28 cellular contexts compared by ENCODE assay signal in genomic region chr11:80109031-80109430, GRCh38.
A peak's percentile ranks its signal among the peaks of the same experiment; 100 is the strongest.
DNase-seq lines count a peak whose midpoint lies in the region; ATAC-seq, FAIRE-seq and TF ChIP-seq lines count a peak whose summit lies in the region.
"Had no signal": no experiment of that assay in that cellular context is flagged by ENCODE, and none has a peak within 500 bp of the region (broad histone marks: within the 10 kb centered on the region; RNA-seq: fewer than 3 reads in every experiment).

No MANE protein-coding gene starts in this region.

- no peak for ATAC-seq in lower lobe of right lung
- ATAC-seq: K562 had no signal

- H3K9me3 ChIP-seq in mammary epithelial cell (replicated peaks; ENCODE audit: insufficient read depth, low read length) (no peaks in the 10 kb centered on the region), mesenchymal stem cell (ENCODE audit: control insufficient read depth, low read length) (peaks cover 4% of the 10 kb centered on the region), lower lobe of right lung (no peaks in the 10 kb centered on the region)
- H3K9me3 ChIP-seq: BLaER1 treated with 17β-estradiol and CSF1 and Interleukin-3, amounts not matched to agents 10 nM and 100 nM; Caco-2; HAP-1; SK-N-SH had no signal

- H3K4me1 ChIP-seq in mammary epithelial cell (ENCODE audit: insufficient read depth, low read length) (peaks cover 2% of the 10 kb centered on the region), mesenchymal stem cell (ENCODE audit: control insufficient read depth, insufficient read depth, low read depth, low read length) (peaks cover 7% of the 10 kb centered on the region), lower lobe of right lung (no peaks in the 10 kb centered on the region)
- H3K4me1 ChIP-seq: BLaER1 treated with 17β-estradiol and CSF1 and Interleukin-3, amounts not matched to agents 10 nM and 100 nM; Caco-2; HAP-1 had no signal

- H3K4me2 ChIP-seq in mammary epithelial cell (ENCODE audit: insufficient read depth, low read depth, low read length): no peak overlapping the region
- H3K4me2 ChIP-seq in mesenchymal stem cell (ENCODE audit: low read length, poor library complexity, severe bottlenecking): no peak overlapping the region
- H3K4me2 ChIP-seq: BLaER1 treated with 17β-estradiol and CSF1 and Interleukin-3, amounts not matched to agents 10 nM and 100 nM; GM23338; SK-N-SH had no signal

- H3K27me3 ChIP-seq in mammary epithelial cell (ENCODE audit: insufficient read depth, low read length) (no peaks in the 10 kb centered on the region), bronchial epithelial cell (ENCODE audit: control insufficient read depth, insufficient read depth, low read length) (no peaks in the 10 kb centered on the region), mesenchymal stem cell (ENCODE audit: control insufficient read depth in 1 of 2, insufficient read depth in 1 of 2, low read length in 2 of 2) (no peaks in the 10 kb centered on the region), lower lobe of right lung (ENCODE audit: low read depth) (no peaks in the 10 kb centered on the region)
- H3K27me3 ChIP-seq: BLaER1 treated with 17β-estradiol and CSF1 and Interleukin-3, amounts not matched to agents 10 nM and 100 nM had no signal

- no peak overlapping the region for H3K4ac ChIP-seq in mesenchymal stem cell (ENCODE audit: low read depth in 1 of 2, low read length in 2 of 2)

- H3K14ac ChIP-seq in mesenchymal stem cell (ENCODE audit: low read length in 2 of 2): no peak overlapping the region

- H3K9ac ChIP-seq in mammary epithelial cell (ENCODE audit: insufficient read depth, low read length) (no peak overlapping the region), mesenchymal stem cell (ENCODE audit: low read length) (no peak overlapping the region)
- H3K9ac ChIP-seq: BLaER1 treated with 17β-estradiol and CSF1 and Interleukin-3, amounts not matched to agents 10 nM and 100 nM; SK-N-SH had no signal

- CTCF ChIA-PET in mammary epithelial cell (lab: Charles Lee; ENCODE audit: low non-redundant PET) (no interaction called here), MCF 10A (lab: Yijun Ruan, JAX) (no interaction called here)

- H3K27ac Mint-ChIP-seq in MCF 10A (ENCODE audit: low read depth, unreplicated experiment): no peak overlapping the region
- H3K27ac Mint-ChIP-seq: CD4-positive, alpha-beta memory T cell; GM23338 had no signal

- POLR2A ChIA-PET in MCF 10A (lab: Yijun Ruan, JAX): no interaction called here

- H3K4me3 ChIP-seq in mammary epithelial cell (replicated peaks in 1 of 3; ENCODE audit: insufficient read depth in 1 of 3, low read depth in 2 of 3, low read length in 3 of 3): no peak overlapping the region
- H3K4me3 ChIP-seq in bronchial epithelial cell (ENCODE audit: low read depth, low read length): no peak overlapping the region
- no peak overlapping the region for H3K4me3 ChIP-seq in mesenchymal stem cell (ENCODE audit: insufficient read depth in 1 of 2, low read depth in 1 of 2, low read length in 2 of 2)
- no peak overlapping the region for H3K4me3 ChIP-seq in lower lobe of right lung
- H3K4me3 ChIP-seq in coronary artery: no peak overlapping the region
- H3K4me3 ChIP-seq: BLaER1 treated with 17β-estradiol and CSF1 and Interleukin-3, amounts not matched to agents 10 nM and 100 nM; GM23338; HAP-1; K562 had no signal

- no peak overlapping the region for H4K91ac ChIP-seq in mesenchymal stem cell (ENCODE audit: low read length)

- H3K4me3 Mint-ChIP-seq in MCF 10A (ENCODE audit: unreplicated experiment): no peak overlapping the region
- H3K4me3 Mint-ChIP-seq: CD4-positive, alpha-beta memory T cell; GM23338 had no signal

- H2BK5ac ChIP-seq in mesenchymal stem cell (ENCODE audit: low read depth, low read length, poor library complexity, severe bottlenecking): no peak overlapping the region

- H3K27ac ChIP-seq in mammary epithelial cell (ENCODE audit: insufficient read depth, low read depth, low read length) (no peak overlapping the region), mesenchymal stem cell (ENCODE audit: low read length, poor library complexity, severe bottlenecking) (no peak overlapping the region), lower lobe of right lung (no peak overlapping the region), coronary artery (no peak overlapping the region)
- H3K27ac ChIP-seq: 22Rv1; BLaER1 treated with 17β-estradiol and CSF1 and Interleukin-3, amounts not matched to agents 10 nM and 100 nM; RWPE1 had no signal

- no peaks in the 10 kb centered on the region for H3K27me3 Mint-ChIP-seq in MCF 10A (ENCODE audit: insufficient read depth, unreplicated experiment)
- H3K27me3 Mint-ChIP-seq: CD4-positive, alpha-beta memory T cell had no signal

- H3K4me1 Mint-ChIP-seq in MCF 10A (ENCODE audit: insufficient read depth, unreplicated experiment): peaks cover 7% of the 10 kb centered on the region
- H3K4me1 Mint-ChIP-seq: CD4-positive, alpha-beta memory T cell had no signal

- no peak overlapping the region for H2BK15ac ChIP-seq in mesenchymal stem cell (ENCODE audit: low read depth, poor library complexity, severe bottlenecking)

- H3K9me3 Mint-ChIP-seq in MCF 10A (ENCODE audit: unreplicated experiment): no peaks in the 10 kb centered on the region
- H3K9me3 Mint-ChIP-seq: GM23338 had no signal

- DNase-seq in mammary epithelial cell (peak; percentile 41), MCF 10A (ENCODE audit: unreplicated experiment) (no peak), bronchial epithelial cell (ENCODE audit: low read depth) (peak; percentile 40), mesenchymal stem cell (peak; percentile 14), lower lobe of right lung (no peak), coronary artery (ENCODE audit: low spot score) (no peak), NCI-H2081 treated with DMSO at 0.1 percent for 48 hours (lab: John Stamatoyannopoulos, UW) (no peak), NCI-H2196 treated with DMSO at 0.1 percent for 48 hours (lab: John Stamatoyannopoulos, UW; ENCODE audit: unreplicated experiment) (no peak)
- DNase-seq: ACHN; Caco-2; CD4-positive, alpha-beta memory T cell; DMS 273 treated with DMSO at 0.1 percent for 48 hours; DND-41; NCI-H1105; NCI-H146; NCI-H2029; NCI-H526 treated with DMSO at 0.1 percent for 48 hours; SIG-M5; SK-N-SH had no signal

- H4K8ac ChIP-seq in mesenchymal stem cell (ENCODE audit: low read length): no peak overlapping the region

- intact Hi-C loops in mammary epithelial cell (cut with micrococcal nuclease): no loop called here
- intact Hi-C loops in MCF 10A (cut with micrococcal nuclease): no loop called here
- intact Hi-C loops in lower lobe of right lung (cut with DNase I): no loop called here

- WGBS in mammary epithelial cell (ENCODE audit: low coverage, missing lambda C conversion rate): 93% methylated on average over 3 of the region's 3 CpGs
- 74% methylated on average over 3 of the region's 3 CpGs for WGBS in mesenchymal stem cell

- H3K36me3 Mint-ChIP-seq in MCF 10A (ENCODE audit: insufficient read depth, unreplicated experiment): no peaks in the 10 kb centered on the region
- H3K36me3 Mint-ChIP-seq: CD4-positive, alpha-beta memory T cell had no signal

- no TSS peak for BruUV-seq in mammary epithelial cell (replicated peaks; lab: Mats Ljungman, UMichigan)
- BruUV-seq in MCF 10A (replicated peaks; lab: Mats Ljungman, UMichigan): no TSS peak

- H2BK120ac ChIP-seq in mesenchymal stem cell (ENCODE audit: low read depth, low read length): no peak overlapping the region

- no peak overlapping the region for H2AFZ ChIP-seq in mammary epithelial cell (ENCODE audit: low read depth, low read length)
- no peak overlapping the region for H2AFZ ChIP-seq in mesenchymal stem cell (ENCODE audit: low read depth, low read length)

- no peaks in the 10 kb centered on the region for H3K36me3 ChIP-seq in mammary epithelial cell (ENCODE audit: insufficient read depth, low read length)
- no peaks in the 10 kb centered on the region for H3K36me3 ChIP-seq in bronchial epithelial cell (ENCODE audit: control insufficient read depth, insufficient read depth, low read length)
- H3K36me3 ChIP-seq in mesenchymal stem cell (ENCODE audit: control insufficient read depth in 1 of 2, insufficient read depth in 2 of 2, low read depth in 1 of 2, low read length in 2 of 2): no peaks in the 10 kb centered on the region
- no peaks in the 10 kb centered on the region for H3K36me3 ChIP-seq in lower lobe of right lung
- H3K36me3 ChIP-seq: BLaER1 treated with 17β-estradiol and CSF1 and Interleukin-3, amounts not matched to agents 10 nM and 100 nM; HAP-1 had no signal

- dilution Hi-C loops in mammary epithelial cell (cut with HindIII; ENCODE audit: low sequenced_read_pairs): no loop called here

- H4K20me1 ChIP-seq in mammary epithelial cell (ENCODE audit: insufficient read depth, low read length): no peaks in the 10 kb centered on the region
- H4K20me1 ChIP-seq: BLaER1 treated with 17β-estradiol and CSF1 and Interleukin-3, amounts not matched to agents 10 nM and 100 nM had no signal

- no peak overlapping the region for H2AK5ac ChIP-seq in mesenchymal stem cell (ENCODE audit: low read length, severe bottlenecking)

- TF ChIP-seq CTCF in mammary epithelial cell (conservative IDR thresholded peaks at IDR 0.05 in 1 of 2, IDR thresholded peaks at IDR 0.05 in 1 of 2; ENCODE audit: extremely low read depth in 1 of 2, insufficient read depth in 1 of 2, low read depth in 1 of 2, low read length in 2 of 2): no peak
- no peak for TF ChIP-seq CTCF in MCF 10A (IDR thresholded peaks at IDR 0.05; ENCODE audit: unreplicated experiment)
- no peak for TF ChIP-seq CTCF in bronchial epithelial cell (IDR thresholded peaks at IDR 0.05; ENCODE audit: insufficient read depth, low read length, severe bottlenecking)
- no peak for TF ChIP-seq CTCF in lower lobe of right lung (IDR thresholded peaks at IDR 0.05)
- TF ChIP-seq CTCF in coronary artery (IDR thresholded peaks at IDR 0.05): no peak

- H2BK12ac ChIP-seq in mesenchymal stem cell (ENCODE audit: low read length in 2 of 2): no peak overlapping the region

- no peak overlapping the region for H3K23ac ChIP-seq in mesenchymal stem cell (ENCODE audit: low read length in 2 of 2)

- H3K79me2 ChIP-seq in mammary epithelial cell (ENCODE audit: insufficient read depth, low read length): no peaks in the 10 kb centered on the region

- no peak overlapping the region for H3K18ac ChIP-seq in mesenchymal stem cell (ENCODE audit: low read depth in 1 of 2, low read length in 2 of 2)

- no peak for FAIRE-seq in bronchial epithelial cell (lab: Jason Lieb, UNC)
- FAIRE-seq: G401.6, GM12892, GM18507, K562 had no signal

- H3K79me1 ChIP-seq in mesenchymal stem cell (replicated peaks; ENCODE audit: low read length, poor library complexity, severe bottlenecking): no peaks in the 10 kb centered on the region

- in situ Hi-C loops in mammary epithelial cell (cut with MboI; ENCODE audit: low sequenced_read_pairs in 2 of 2): no loop called here

Comparison
In these comparisons a context has a peak if more than half of its experiments do, and no peak if none do; other contexts are left out.
1. DNase-seq: peak in mammary epithelial cell (single experiment), bronchial epithelial cell (single experiment) and mesenchymal stem cell (single experiment); none in MCF 10A (single experiment), lower lobe of right lung (single experiment), coronary artery (single experiment), NCI-H2081 treated with DMSO at 0.1 percent for 48 hours (single experiment) and NCI-H2196 treated with DMSO at 0.1 percent for 48 hours (single experiment).